11 cellular contexts compared by ENCODE assay signal in genomic region chr6:135030056-135030473, GRCh38. TPM values are rescaled to one million over a fixed set of nuclear protein-coding genes. Genes with fewer than 3 reads are reported as not detected.
DNase-seq lines count a peak whose midpoint lies in the region; ATAC-seq and TF ChIP-seq lines count a peak whose summit lies in the region.
"Had no signal": no experiment of that assay in that cellular context is flagged by ENCODE, and none has a peak within 500 bp of the region (broad histone marks: within the 10 kb centered on the region; RNA-seq: fewer than 3 reads in every experiment).

No MANE protein-coding gene starts in this region.

- peak overlapping the region; percentile 36 for H3K4me3 ChIP-seq in naive thymus-derived CD4-positive, alpha-beta T cell (ENCODE audit: low read length)
- H3K4me3 ChIP-seq in testis, result no peak overlapping the region

- no peaks in the 10 kb centered on the region for H3K9me3 Mint-ChIP-seq in activated CD4-positive, alpha-beta T cell treated with anti-CD3 and anti-CD28 coated beads, Interleukin-2, amount 10 ng/mL, durations not matched to agents 7 days and 5 days
- H3K9me3 Mint-ChIP-seq in naive thymus-derived CD4-positive, alpha-beta T cell, result no peaks in the 10 kb centered on the region
- H3K9me3 Mint-ChIP-seq: immature natural killer cell had no signal

- H3K27me3 ChIP-seq in naive thymus-derived CD4-positive, alpha-beta T cell (ENCODE audit: control insufficient read depth in 2 of 2, insufficient read depth in 2 of 2, low read length in 2 of 2), result no peaks in the 10 kb centered on the region
- H3K27me3 ChIP-seq in testis, result no peaks in the 10 kb centered on the region

- H3K27ac ChIP-seq in naive thymus-derived CD4-positive, alpha-beta T cell (ENCODE audit: low read depth, low read length), result peak overlapping the region; percentile 65
- H3K27ac ChIP-seq in testis, result no peak overlapping the region

- peaks cover 0 to 5% (median 0%) of the 10 kb centered on the region in 3 experiments for H3K36me3 ChIP-seq in naive thymus-derived CD4-positive, alpha-beta T cell (ENCODE audit: control insufficient read depth in 2 of 3, insufficient read depth in 3 of 3, low read length in 3 of 3)
- H3K36me3 ChIP-seq in testis (ENCODE audit: low read depth, missing control alignments), result no peaks in the 10 kb centered on the region

- no peak for TF ChIP-seq CTCF in testis (IDR thresholded peaks at IDR 0.05)

- no peaks in the 10 kb centered on the region for H3K9me3 ChIP-seq in naive thymus-derived CD4-positive, alpha-beta T cell (ENCODE audit: control insufficient read depth in 2 of 3, low read length in 3 of 3)
- no peaks in the 10 kb centered on the region for H3K9me3 ChIP-seq in testis

- DNase-seq in activated CD4-positive, alpha-beta T cell treated with anti-CD3 and anti-CD28 coated beads, Interleukin-2, amount 10 ng/mL, durations not matched to agents 7 days and 5 days, result no peak
- no peak for DNase-seq in activated CD4-positive, alpha-beta T cell treated with anti-CD3 and anti-CD28 coated beads for 1 hour
- peak in 7 of 9 donors; percentile 29 to 61 (median 45) for DNase-seq in naive thymus-derived CD4-positive, alpha-beta T cell
- DNase-seq in NCI-H2081 (lab: John Stamatoyannopoulos, UW) (no peak), testis (no peak), LoVo (ENCODE audit: low spot score) (no peak)
- DNase-seq: cortex of kidney; immature natural killer cell; stimulated activated naive CD4-positive, alpha-beta T cell treated with Interleukin-2 at 50 U/mL for 16 hours had no signal

- peaks cover 55% of the 10 kb centered on the region for H3K36me3 Mint-ChIP-seq in activated CD4-positive, alpha-beta T cell treated with anti-CD3 and anti-CD28 coated beads, Interleukin-2, amount 10 ng/mL, durations not matched to agents 7 days and 5 days (ENCODE audit: low read depth)
- H3K36me3 Mint-ChIP-seq in naive thymus-derived CD4-positive, alpha-beta T cell, result peaks cover 0 to 43% (median 26%) of the 10 kb centered on the region in 5 donors

- peaks cover 7 to 11% of the 10 kb centered on the region in 2 donors for H3K4me1 ChIP-seq in naive thymus-derived CD4-positive, alpha-beta T cell (ENCODE audit: control insufficient read depth in 2 of 2, insufficient read depth in 2 of 2, low read length in 2 of 2)
- no peaks in the 10 kb centered on the region for H3K4me1 ChIP-seq in testis

- WGBS in testis, 2 donors, result 80 to 89% methylated on average over 3 of the region's 3 CpGs

- peak overlapping the region; percentile 22 for H3K4me3 Mint-ChIP-seq in activated CD4-positive, alpha-beta T cell treated with anti-CD3 and anti-CD28 coated beads, Interleukin-2, amount 10 ng/mL, durations not matched to agents 7 days and 5 days
- H3K4me3 Mint-ChIP-seq in naive thymus-derived CD4-positive, alpha-beta T cell, result peak overlapping the region; percentile 60 to 79 (median 65)

- peaks cover 47% of the 10 kb centered on the region for H3K4me1 Mint-ChIP-seq in activated CD4-positive, alpha-beta T cell treated with anti-CD3 and anti-CD28 coated beads, Interleukin-2, amount 10 ng/mL, durations not matched to agents 7 days and 5 days
- peaks cover 31 to 92% (median 79%) of the 10 kb centered on the region in 7 donors for H3K4me1 Mint-ChIP-seq in naive thymus-derived CD4-positive, alpha-beta T cell

- intact Hi-C loops in naive thymus-derived CD4-positive, alpha-beta T cell (cut with micrococcal nuclease), result loop anchor here (1.0 to 5.0 kb wide), 2 partner anchors 9 to 152 kb away; partner anchors contain the start of gene MYB (in 1 of the 2)
- intact Hi-C loops in testis (cut with DNase I; ENCODE audit: low total_unique reads), result no loop called here

- H3K27ac Mint-ChIP-seq in activated CD4-positive, alpha-beta T cell treated with anti-CD3 and anti-CD28 coated beads, Interleukin-2, amount 10 ng/mL, durations not matched to agents 7 days and 5 days, result peak overlapping the region; percentile 51
- H3K27ac Mint-ChIP-seq in naive thymus-derived CD4-positive, alpha-beta T cell, result peak overlapping the region; percentile 60 to 97 (median 86)

- TF ChIP-seq POLR2A in testis (IDR thresholded peaks at IDR 0.05), result no peak

- POLR2A ChIA-PET in activated CD4-positive, alpha-beta T cell treated with anti-CD3 and anti-CD28 coated beads, Interleukin-2, amount 10 ng/mL, durations not matched to agents 7 days and 5 days (lab: Charles Lee), result no interaction called here
- POLR2A ChIA-PET in naive thymus-derived CD4-positive, alpha-beta T cell (lab: Charles Lee), result no interaction called here

- no peaks in the 10 kb centered on the region for H3K27me3 Mint-ChIP-seq in activated CD4-positive, alpha-beta T cell treated with anti-CD3 and anti-CD28 coated beads, Interleukin-2, amount 10 ng/mL, durations not matched to agents 7 days and 5 days
- no peaks in the 10 kb centered on the region for H3K27me3 Mint-ChIP-seq in naive thymus-derived CD4-positive, alpha-beta T cell

- CTCF ChIA-PET in activated CD4-positive, alpha-beta T cell treated with anti-CD3 and anti-CD28 coated beads, Interleukin-2, amount 10 ng/mL, durations not matched to agents 7 days and 5 days (lab: Charles Lee), result no interaction called here
- CTCF ChIA-PET in naive thymus-derived CD4-positive, alpha-beta T cell (lab: Charles Lee), result no interaction called here

- ATAC-seq in GM21723 (IDR thresholded peaks at IDR 0.05; ENCODE audit: unreplicated experiment), result peak; percentile 96
- peak; percentile 98 for ATAC-seq in HG03442 (IDR thresholded peaks at IDR 0.05; ENCODE audit: unreplicated experiment)
- peak; percentile 91 for ATAC-seq in naive thymus-derived CD4-positive, alpha-beta T cell

RNA-seq across cellular contexts. Expression of gene HBS1L, which starts 24.6 kb away (rescaled TPM):
- total RNA-seq in activated CD4-positive, alpha-beta T cell treated with anti-CD3 and anti-CD28 coated beads, Interleukin-2, amount 10 ng/mL, durations not matched to agents 7 days and 5 days, result 10 to 100 TPM; 71.5 to 74.7 TPM
- 100 to 1,000 TPM in 1 of 5 experiments, 10 to 100 TPM in 4; 70.0 to 112 (median 83.1) TPM for total RNA-seq in naive thymus-derived CD4-positive, alpha-beta T cell
- polyA plus RNA-seq in naive thymus-derived CD4-positive, alpha-beta T cell, result 10 to 100 TPM; 61.4 to 70.5 TPM
- 10 to 100 TPM; 41.1 to 54.9 TPM for total RNA-seq in testis
- 51.8 TPM for polyA plus RNA-seq in testis (ENCODE audit: insufficient read depth, low read depth, low replicate concordance)

Comparison
In these comparisons a context has a peak if more than half of its experiments do, and no peak if none do; other contexts are left out.
1. DNase-seq: peak in naive thymus-derived CD4-positive, alpha-beta T cell (7 of 9); none in activated CD4-positive, alpha-beta T cell treated with anti-CD3 and anti-CD28 coated beads, Interleukin-2, amount 10 ng/mL, durations not matched to agents 7 days and 5 days (single experiment), activated CD4-positive, alpha-beta T cell treated with anti-CD3 and anti-CD28 coated beads for 1 hour (single experiment), NCI-H2081 (0 of 2), testis (single experiment) and LoVo (single experiment).
2. Peak in every context shown above with its lines, with median percentiles within 50 percentile points of each other: ATAC-seq.